In genomic region chrX:65696613-65697012, GRCh38 we compare ENCODE assay signal across 12 cellular contexts. TPM values are rescaled to one million over a fixed set of nuclear protein-coding genes. Genes with fewer than 3 reads are reported as not detected.
DNase-seq lines count a peak whose midpoint lies in the region; ATAC-seq and TF ChIP-seq lines count a peak whose summit lies in the region.
"Had no signal": no experiment of that assay in that cellular context is flagged by ENCODE, and none has a peak within 500 bp of the region (broad histone marks: within the 10 kb centered on the region; RNA-seq: fewer than 3 reads in every experiment).

No MANE protein-coding gene starts in this region.

- peaks cover 2% of the 10 kb centered on the region for H3K36me3 Mint-ChIP-seq in chondrocyte (ENCODE audit: low read depth)

- H3K9ac ChIP-seq in parathyroid adenoma: no peak overlapping the region

- H3K4me3 ChIP-seq in DOHH2 (ENCODE audit: low read length) (peak overlapping the region; percentile 66), parathyroid adenoma (ENCODE audit: low read depth, low read length) (no peak overlapping the region)

- peaks cover 20% of the 10 kb centered on the region for H3F3A ChIP-seq in DOHH2 (ENCODE audit: control insufficient read depth, insufficient read depth)

- H3K4me2 ChIP-seq in DOHH2 (ENCODE audit: low read length) (peak overlapping the region; percentile 94), parathyroid adenoma (ENCODE audit: low read length) (no peak overlapping the region)

- no peak for ATAC-seq in GM18909 (IDR thresholded peaks at IDR 0.05; ENCODE audit: poor library complexity, unreplicated experiment)
- ATAC-seq: left colon had no signal

- H3K27ac ChIP-seq in DOHH2 (ENCODE audit: low read depth, low read length) (peak overlapping the region; percentile 98), parathyroid adenoma (peak overlapping the region; percentile 36)

- H3K27ac Mint-ChIP-seq in chondrocyte (ENCODE audit: unreplicated experiment): peak overlapping the region; percentile 93

- peaks cover 71% of the 10 kb centered on the region for H3K4me1 Mint-ChIP-seq in chondrocyte (ENCODE audit: low read depth)

- H3K9me3 ChIP-seq in DOHH2 (ENCODE audit: control insufficient read depth, insufficient read depth, low read length) (no peaks in the 10 kb centered on the region), parathyroid adenoma (ENCODE audit: control insufficient read depth, low read length) (no peaks in the 10 kb centered on the region)

- H3K27me3 Mint-ChIP-seq in chondrocyte (ENCODE audit: low read depth): no peaks in the 10 kb centered on the region

- peak overlapping the region; percentile 6 for H3K4me3 Mint-ChIP-seq in chondrocyte (ENCODE audit: unreplicated experiment)

- H3K36me3 ChIP-seq in DOHH2 (ENCODE audit: control insufficient read depth, low read length) (peaks cover 27% of the 10 kb centered on the region), parathyroid adenoma (ENCODE audit: control insufficient read depth, insufficient read depth, low read length) (no peaks in the 10 kb centered on the region)

- no peaks in the 10 kb centered on the region for H3K27me3 ChIP-seq in DOHH2 (ENCODE audit: control insufficient read depth, low read length)
- no peaks in the 10 kb centered on the region for H3K27me3 ChIP-seq in parathyroid adenoma (ENCODE audit: control insufficient read depth, insufficient read depth, low read length)

- H3K4me1 ChIP-seq in DOHH2 (ENCODE audit: control insufficient read depth, low read length) (peaks cover 95% of the 10 kb centered on the region), parathyroid adenoma (peaks cover 2% of the 10 kb centered on the region)

- no peaks in the 10 kb centered on the region; the same call in 1 of the 2 replicates for H4K20me1 ChIP-seq in DOHH2 (ENCODE audit: control insufficient read depth, insufficient read depth, low read depth, low read length)

- no peak for TF ChIP-seq CTCF in DOHH2 (IDR thresholded peaks at IDR 0.05; ENCODE audit: low read depth, low read length, poor library complexity, severe bottlenecking)
- no peak for TF ChIP-seq CTCF in chondrocyte (IDR thresholded peaks at IDR 0.05)
- no peak for TF ChIP-seq CTCF in parathyroid adenoma (IDR thresholded peaks at IDR 0.05)

- H3K9me2 ChIP-seq in DOHH2 (replicated peaks; ENCODE audit: control insufficient read depth, low read length): no peaks in the 10 kb centered on the region

- peaks cover 84% of the 10 kb centered on the region for H3K79me2 ChIP-seq in DOHH2 (ENCODE audit: control insufficient read depth, low read length)
- peaks cover 2% of the 10 kb centered on the region for H3K79me2 ChIP-seq in parathyroid adenoma

- no peaks in the 10 kb centered on the region for H3K9me3 Mint-ChIP-seq in chondrocyte (ENCODE audit: low read depth)

- H2AFZ ChIP-seq in parathyroid adenoma: no peak overlapping the region

- DNase-seq in NAMALWA (ENCODE audit: low spot score) (peak; percentile 21), chondrocyte (ENCODE audit: low spot score) (no peak), DMS 273 treated with DMSO at 0.1 percent for 48 hours (lab: John Stamatoyannopoulos, UW) (no peak), RPMI8226 (no peak)
- DNase-seq in activated effector memory CD4-positive, alpha-beta T cell treated with Interleukin-2 at 50 U/mL for 16 hours: no peak
- DNase-seq: activated CD4-positive, CD25-positive, alpha-beta regulatory T cell treated with anti-CD3 and anti-CD28 coated beads, Interleukin-2, amount 50 U/mL, for 72 hours; dermis blood vessel endothelial cell; left colon; NCI-H510A had no signal

RNA-seq across cellular contexts. Expression of gene MSN, which starts 29.2 kb away (rescaled TPM):
- total RNA-seq in chondrocyte: 335 to 384 TPM (median 382 TPM) in 3 replicates
